Comparison of ENCODE assay signal across 2 cellular contexts in the genomic region with DNA sequence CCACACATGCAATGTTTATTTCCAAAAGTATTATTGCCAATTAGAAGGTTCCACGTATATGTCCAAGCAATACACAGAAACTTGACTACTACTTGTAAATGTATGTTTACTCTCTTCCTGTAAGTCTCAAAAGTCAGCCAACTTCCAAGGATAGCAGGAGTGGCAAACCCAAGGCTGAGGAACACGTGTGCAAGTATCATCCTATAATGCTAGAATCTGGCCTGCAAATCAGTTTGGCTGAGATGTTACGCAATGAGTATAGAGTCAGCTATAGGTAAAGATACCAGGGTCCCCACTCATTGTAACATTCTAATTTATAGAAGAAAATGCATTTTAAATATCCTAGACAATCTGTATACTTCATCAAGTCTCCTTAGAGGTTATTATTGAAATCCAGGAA.
TF ChIP-seq lines count a peak whose summit lies in the region.

No MANE protein-coding gene starts in this region.

TF ChIP-seq in HepG2, 621 proteins besides CTCF, POLR2A, EP300 and RAD21:
- no peak for TF ChIP-seq ZNF879 (CRISPR knock-in tag; IDR thresholded peaks at IDR 0.05)
- TF ChIP-seq ZNF335 (CRISPR knock-in tag; IDR thresholded peaks at IDR 0.05): 0 out of 2 replicates have a peak, but pooled peaks have one; percentile 8
- peak; percentile 71 for TF ChIP-seq CEBPG (CRISPR knock-in tag; IDR thresholded peaks at IDR 0.05)
- peak; percentile 83 for TF ChIP-seq CEBPB (IDR thresholded peaks at IDR 0.05; ENCODE audit: borderline replicate concordance, low read depth, low read length)

TF ChIP-seq in H1, 55 proteins besides CTCF, POLR2A, EP300 and RAD21:
- TF ChIP-seq CEBPB (IDR thresholded peaks at IDR 0.05; ENCODE audit: low read depth, low read length) (peak; percentile 85), BRCA1 (IDR thresholded peaks at IDR 0.05; ENCODE audit: low read depth, low read length) (no peak)
TF ChIP-seq in H1: peak in this region for 1.
